ENCODE assay signal across 8 cellular contexts in genomic region chr22:30246962-30247376, GRCh38. TPM values are rescaled to one million over a fixed set of nuclear protein-coding genes. Genes with fewer than 3 reads are reported as not detected.
DNase-seq lines count a peak whose midpoint lies in the region; ATAC-seq, FAIRE-seq and TF ChIP-seq lines count a peak whose summit lies in the region.

No MANE protein-coding gene starts in this region.

- no peak for TF ChIP-seq EP300 in HepG2 (IDR thresholded peaks at IDR 0.05; ENCODE audit: low read depth in 2 of 2, low read length in 2 of 2)
- no peak for TF ChIP-seq EP300 in HepG2 (CRISPR knock-in tag; IDR thresholded peaks at IDR 0.05; ENCODE audit: borderline replicate concordance)

- no peaks in the 10 kb centered on the region for H4K20me1 ChIP-seq in HepG2 (ENCODE audit: insufficient read depth, low read length)

- WGBS in HepG2 (ENCODE audit: low lambda C conversion rate) = 39% methylated on average over 12 of the region's 13 CpGs
- WGBS in right lobe of liver (ENCODE audit: insufficient coverage, low coverage, low lambda C conversion rate, missing lambda C conversion rate) = 8% methylated on average over 8 of the region's 13 CpGs

- ATAC-seq in HepG2 = peak; percentile 15; the same call in 2 of the 3 replicates
- no peak for ATAC-seq in right lobe of liver
- no peak for ATAC-seq in lower lobe of right lung

- peak overlapping the region; percentile 1 for H3K27ac ChIP-seq in HepG2 (ENCODE audit: extremely low read length, insufficient read depth, low read length)
- no peak overlapping the region for H3K27ac ChIP-seq in right lobe of liver
- no peak overlapping the region for H3K27ac ChIP-seq in lower lobe of right lung

- peaks cover 11% of the 10 kb centered on the region for H3K27me3 Mint-ChIP-seq in activated naive CD8-positive, alpha-beta T cell treated with anti-CD3 and anti-CD28 coated beads for 36 hours
- H3K27me3 Mint-ChIP-seq in type B pancreatic cell = peaks cover 17% of the 10 kb centered on the region

- H3K36me3 ChIP-seq in HepG2 (replicated peaks in 1 of 2; ENCODE audit: control insufficient read depth in 1 of 2, insufficient read depth in 2 of 2, low read length in 2 of 2) (no peaks in the 10 kb centered on the region), right lobe of liver (no peaks in the 10 kb centered on the region), lower lobe of right lung (no peaks in the 10 kb centered on the region)

- H3K27me3 ChIP-seq in HepG2 (ENCODE audit: control insufficient read depth in 1 of 2, insufficient read depth in 2 of 2, low read length in 2 of 2) (no peaks in the 10 kb centered on the region), right lobe of liver (no peaks in the 10 kb centered on the region), lower lobe of right lung (ENCODE audit: low read depth) (peaks cover 25% of the 10 kb centered on the region)

- H3K9me3 ChIP-seq in HepG2 (ENCODE audit: low read length) (no peaks in the 10 kb centered on the region), right lobe of liver (no peaks in the 10 kb centered on the region), lower lobe of right lung (no peaks in the 10 kb centered on the region)

- no peaks in the 10 kb centered on the region for H3K9me3 Mint-ChIP-seq in activated naive CD8-positive, alpha-beta T cell treated with anti-CD3 and anti-CD28 coated beads for 36 hours
- no peaks in the 10 kb centered on the region for H3K9me3 Mint-ChIP-seq in type B pancreatic cell

- in situ Hi-C loops in HepG2 (cut with HindIII; ENCODE audit: extremely low pct_ligation_motif_present, low pct_unique_long_range_greater_than_20kb) = no loop called here

- no peak for TF ChIP-seq CTCF in HepG2 (CRISPR knock-in tag; IDR thresholded peaks at IDR 0.05)
- TF ChIP-seq CTCF in right lobe of liver (IDR thresholded peaks at IDR 0.05) = no peak
- no peak for TF ChIP-seq CTCF in lower lobe of right lung (IDR thresholded peaks at IDR 0.05)
- TF ChIP-seq CTCF in type B pancreatic cell (conservative IDR thresholded peaks at IDR 0.05) = no peak

- CTCF ChIA-PET in HepG2 (lab: Yijun Ruan, JAX; ENCODE audit: low intra/inter-chr PET ratio, low total read pairs) = no interaction called here

- H3K27ac Mint-ChIP-seq in activated naive CD8-positive, alpha-beta T cell treated with anti-CD3 and anti-CD28 coated beads for 36 hours = peak overlapping the region; percentile 90
- no peak overlapping the region for H3K27ac Mint-ChIP-seq in type B pancreatic cell

- H3K4me1 ChIP-seq in HepG2 (ENCODE audit: insufficient read depth, low read length) (peaks cover 63% of the 10 kb centered on the region), right lobe of liver (peaks cover 0 to 6% (median 0%) of the 10 kb centered on the region in 4 donors), lower lobe of right lung (peaks cover 20% of the 10 kb centered on the region)

- peak overlapping the region; percentile 44 for H3K9ac ChIP-seq in HepG2 (ENCODE audit: insufficient read depth, low read depth, low read length)

- peaks cover 59% of the 10 kb centered on the region for H3K4me1 Mint-ChIP-seq in activated naive CD8-positive, alpha-beta T cell treated with anti-CD3 and anti-CD28 coated beads for 36 hours
- H3K4me1 Mint-ChIP-seq in type B pancreatic cell (ENCODE audit: unreplicated experiment) = peaks cover 24% of the 10 kb centered on the region

- H3K4me3 Mint-ChIP-seq in activated naive CD8-positive, alpha-beta T cell treated with anti-CD3 and anti-CD28 coated beads for 36 hours = peak overlapping the region; percentile 86
- peak overlapping the region; percentile 85 for H3K4me3 Mint-ChIP-seq in type B pancreatic cell

- POLR2A ChIA-PET in HepG2 (lab: Yijun Ruan, JAX) = no interaction called here

- TF ChIP-seq RAD21 in HepG2 (CRISPR knock-in tag; IDR thresholded peaks at IDR 0.05) = no peak

- intact Hi-C loops in HepG2 (cut with micrococcal nuclease; ENCODE audit: unreplicated experiment) (no loop called here), right lobe of liver (cut with DNase I) (no loop called here), lower lobe of right lung (cut with DNase I) (no loop called here)

- no peak for FAIRE-seq in HepG2 (lab: Jason Lieb, UNC)

- no TSS peak for BruUV-seq in HepG2 (replicated peaks; lab: Mats Ljungman, UMichigan)

- H3K4me3 ChIP-seq in HepG2 (replicated peaks in 1 of 3; ENCODE audit: insufficient read depth in 1 of 3, low read depth in 2 of 3, low read length in 3 of 3) (peak overlapping the region; percentile 36 to 67 (median 56); a peak in 5 of 6 replicates), right lobe of liver (peak overlapping the region in 1 of 3 donors; percentile 47), lower lobe of right lung (peak overlapping the region; percentile 59)

- H3K36me3 Mint-ChIP-seq in activated naive CD8-positive, alpha-beta T cell treated with anti-CD3 and anti-CD28 coated beads for 36 hours = peaks cover 39% of the 10 kb centered on the region
- H3K36me3 Mint-ChIP-seq in type B pancreatic cell = no peaks in the 10 kb centered on the region

- H3K79me2 ChIP-seq in HepG2 (ENCODE audit: insufficient read depth, low read length) = no peaks in the 10 kb centered on the region

- TF ChIP-seq POLR2A in HepG2 (IDR thresholded peaks at IDR 0.05; ENCODE audit: insufficient read depth in 1 of 2, low read depth in 2 of 2, low read length in 2 of 2) (no peak), right lobe of liver (IDR thresholded peaks at IDR 0.05) (no peak)

- no peak for DNase-seq in HepG2 (ENCODE audit: low spot score)
- DNase-seq in right lobe of liver = no peak
- DNase-seq in activated naive CD8-positive, alpha-beta T cell treated with anti-CD3 and anti-CD28 coated beads for 36 hours = peak; percentile 53
- no peak for DNase-seq in lower lobe of right lung
- DNase-seq in type B pancreatic cell (ENCODE audit: extremely low spot score, unreplicated experiment) = no peak
- no peak for DNase-seq in DMS53 treated with DMSO at 0.1 percent for 48 hours (lab: John Stamatoyannopoulos, UW; ENCODE audit: unreplicated experiment)
- no peak for DNase-seq in effector CD8-positive, alpha-beta T cell (lab: John Stamatoyannopoulos, UW)
- no peak for DNase-seq in NCI-H2227 treated with DMSO at 0.1 percent for 48 hours (lab: John Stamatoyannopoulos, UW)

- H3K4me2 ChIP-seq in HepG2 (ENCODE audit: low read depth, low read length) = peak overlapping the region; percentile 74

- H2AFZ ChIP-seq in HepG2 (ENCODE audit: low read length) = no peak overlapping the region

RNA-seq across cellular contexts. Expression of gene LIF, which starts 0.4 kb away (rescaled TPM):
- 1.5 and 3.6 TPM in 2 replicates for total RNA-seq in HepG2 (2016; rRNA removed; fragmentation: Illumina TruSeq; extraction: Trizol)
- total RNA-seq in HepG2 (2016; cell fraction: cytosol; rRNA removed; fragmentation: Illumina TruSeq; extraction: Trizol; ENCODE audit: low read depth) = 0.53 and 1.6 TPM in 2 replicates
- 1.7 and 3.2 TPM in 2 replicates for total RNA-seq in HepG2 (2016; cell fraction: insoluble cytoplasmic fraction; rRNA removed; fragmentation: Illumina TruSeq; extraction: Trizol)
- total RNA-seq in HepG2 (2016; cell fraction: membrane; rRNA removed; fragmentation: Illumina TruSeq; extraction: Trizol) = 2.6 TPM in 2 replicates
- 5.2 and 5.5 TPM in 2 replicates for total RNA-seq in HepG2 (2016; cell fraction: nucleus; rRNA removed; fragmentation: Illumina TruSeq; extraction: Trizol)
- polyA plus RNA-seq in HepG2 (2011; rRNA removed) = 8.5 and 12.1 TPM in 2 replicates
- 3.0 and 4.2 TPM in 2 replicates for polyA plus RNA-seq in HepG2 (2011; cell fraction: cytosol; rRNA removed)
- 48.8 and 59.2 TPM in 2 replicates for polyA plus RNA-seq in HepG2 (2011; cell fraction: nucleus; rRNA removed)
- 1.4 and 5.2 TPM in 2 replicates for polyA plus RNA-seq in HepG2 (2012)
- 0.17 and 0.26 TPM in 2 replicates for polyA plus RNA-seq in HepG2 (2016; cell fraction: cytosol; fragmentation: Illumina TruSeq; extraction: Trizol; ENCODE audit: low read depth)
- 1.1 and 1.3 TPM in 2 replicates for polyA plus RNA-seq in HepG2 (2016; cell fraction: insoluble cytoplasmic fraction; fragmentation: Illumina TruSeq; extraction: Trizol; ENCODE audit: low read depth)
- polyA plus RNA-seq in HepG2 (2016; cell fraction: membrane; fragmentation: Illumina TruSeq; extraction: Trizol; ENCODE audit: low read depth) = 0.64 and 0.93 TPM in 2 replicates
- polyA plus RNA-seq in HepG2 (2016; cell fraction: nucleus; fragmentation: Illumina TruSeq; extraction: Trizol; ENCODE audit: insufficient read depth, low read depth) = 13.6 and 20.3 TPM in 2 replicates
- 11.5 and 35.1 TPM in 2 replicates for polyA minus RNA-seq in HepG2 (2011; rRNA and poly(A)+ RNA removed; ENCODE audit: low replicate concordance)
- 3.8 and 5.5 TPM in 2 replicates for polyA minus RNA-seq in HepG2 (2011; cell fraction: cytosol; rRNA and poly(A)+ RNA removed)
- polyA minus RNA-seq in HepG2 (2011; cell fraction: nucleus; rRNA and poly(A)+ RNA removed) = 4.1 and 7.1 TPM in 2 replicates
- total RNA-seq in right lobe of liver = 1 to 10 TPM in 3 of 6 experiments, under 1 TPM in 1, not detected in 2; 0.15 to 2.0 (median 1.6) TPM
- 100 to 1,000 TPM; 282 to 288 TPM for total RNA-seq in activated naive CD8-positive, alpha-beta T cell treated with anti-CD3 and anti-CD28 coated beads for 36 hours
- total RNA-seq in lower lobe of right lung = 3.1 TPM
- total RNA-seq in type B pancreatic cell (ENCODE audit: low replicate concordance) = 3.8 and 9.8 TPM in 2 replicates

RNA-seq across cellular contexts. Expression of gene OSM, which starts 19.7 kb away (rescaled TPM):
- total RNA-seq in HepG2 (2016; rRNA removed; fragmentation: Illumina TruSeq; extraction: Trizol) (not detected in 2 replicates), right lobe of liver (under 1 TPM in 4 of 6 experiments, not detected in 2; 0.10 to 0.75 (median 0.19) TPM), lower lobe of right lung (1.1 TPM), type B pancreatic cell (ENCODE audit: low replicate concordance) (not detected in 2 replicates)
- total RNA-seq in HepG2 (2016; cell fraction: cytosol; rRNA removed; fragmentation: Illumina TruSeq; extraction: Trizol; ENCODE audit: low read depth) = not detected in 2 replicates
- total RNA-seq in HepG2 (2016; cell fraction: insoluble cytoplasmic fraction; rRNA removed; fragmentation: Illumina TruSeq; extraction: Trizol) = not detected in 2 replicates
- not detected in 2 replicates for total RNA-seq in HepG2 (2016; cell fraction: membrane; rRNA removed; fragmentation: Illumina TruSeq; extraction: Trizol)
- not detected in 2 replicates for total RNA-seq in HepG2 (2016; cell fraction: nucleus; rRNA removed; fragmentation: Illumina TruSeq; extraction: Trizol)
- 0.07 TPM in 1 of 2 replicates, not detected in the other for polyA plus RNA-seq in HepG2 (2011; rRNA removed)
- 0.05 TPM in 1 of 2 replicates, not detected in the other for polyA plus RNA-seq in HepG2 (2011; cell fraction: cytosol; rRNA removed)
- not detected in 2 replicates for polyA plus RNA-seq in HepG2 (2011; cell fraction: nucleus; rRNA removed)
- 0.07 TPM in 1 of 2 replicates, not detected in the other for polyA plus RNA-seq in HepG2 (2012)
- polyA plus RNA-seq in HepG2 (2016; cell fraction: cytosol; fragmentation: Illumina TruSeq; extraction: Trizol; ENCODE audit: low read depth) = not detected in 2 replicates
- not detected in 2 replicates for polyA plus RNA-seq in HepG2 (2016; cell fraction: insoluble cytoplasmic fraction; fragmentation: Illumina TruSeq; extraction: Trizol; ENCODE audit: low read depth)
- polyA plus RNA-seq in HepG2 (2016; cell fraction: membrane; fragmentation: Illumina TruSeq; extraction: Trizol; ENCODE audit: low read depth) = not detected in 2 replicates
- polyA plus RNA-seq in HepG2 (2016; cell fraction: nucleus; fragmentation: Illumina TruSeq; extraction: Trizol; ENCODE audit: insufficient read depth, low read depth) = not detected in 2 replicates
- polyA minus RNA-seq in HepG2 (2011; rRNA and poly(A)+ RNA removed; ENCODE audit: low replicate concordance) = not detected in 2 replicates
- not detected in 2 replicates for polyA minus RNA-seq in HepG2 (2011; cell fraction: cytosol; rRNA and poly(A)+ RNA removed)
- not detected in 2 replicates for polyA minus RNA-seq in HepG2 (2011; cell fraction: nucleus; rRNA and poly(A)+ RNA removed)
- 10 to 100 TPM; 47.9 to 50.7 TPM for total RNA-seq in activated naive CD8-positive, alpha-beta T cell treated with anti-CD3 and anti-CD28 coated beads for 36 hours

RNA-seq across cellular contexts. Expression of gene CASTOR1, which starts 42.3 kb away (rescaled TPM):
- total RNA-seq in HepG2 (2016; rRNA removed; fragmentation: Illumina TruSeq; extraction: Trizol) (1.1 and 2.6 TPM in 2 replicates), right lobe of liver (1 to 10 TPM in 5 of 6 experiments, under 1 TPM in 1; 0.86 to 8.6 (median 4.0) TPM), lower lobe of right lung (16.2 TPM), type B pancreatic cell (ENCODE audit: low replicate concordance) (11.4 TPM in 2 replicates)
- total RNA-seq in HepG2 (2016; cell fraction: cytosol; rRNA removed; fragmentation: Illumina TruSeq; extraction: Trizol; ENCODE audit: low read depth) = 0.81 and 0.88 TPM in 2 replicates
- 0.70 and 1.2 TPM in 2 replicates for total RNA-seq in HepG2 (2016; cell fraction: insoluble cytoplasmic fraction; rRNA removed; fragmentation: Illumina TruSeq; extraction: Trizol)
- total RNA-seq in HepG2 (2016; cell fraction: membrane; rRNA removed; fragmentation: Illumina TruSeq; extraction: Trizol) = 2.4 and 2.9 TPM in 2 replicates
- 1.6 and 2.3 TPM in 2 replicates for total RNA-seq in HepG2 (2016; cell fraction: nucleus; rRNA removed; fragmentation: Illumina TruSeq; extraction: Trizol)
- polyA plus RNA-seq in HepG2 (2011; rRNA removed) = 4.4 and 6.2 TPM in 2 replicates
- polyA plus RNA-seq in HepG2 (2011; cell fraction: cytosol; rRNA removed) = 2.6 and 3.9 TPM in 2 replicates
- 14.3 and 18.8 TPM in 2 replicates for polyA plus RNA-seq in HepG2 (2011; cell fraction: nucleus; rRNA removed)
- polyA plus RNA-seq in HepG2 (2012) = 2.3 and 2.7 TPM in 2 replicates
- polyA plus RNA-seq in HepG2 (2016; cell fraction: cytosol; fragmentation: Illumina TruSeq; extraction: Trizol; ENCODE audit: low read depth) = 0.41 and 0.72 TPM in 2 replicates
- 0.73 and 1.3 TPM in 2 replicates for polyA plus RNA-seq in HepG2 (2016; cell fraction: insoluble cytoplasmic fraction; fragmentation: Illumina TruSeq; extraction: Trizol; ENCODE audit: low read depth)
- polyA plus RNA-seq in HepG2 (2016; cell fraction: membrane; fragmentation: Illumina TruSeq; extraction: Trizol; ENCODE audit: low read depth) = 0.99 and 1.3 TPM in 2 replicates
- polyA plus RNA-seq in HepG2 (2016; cell fraction: nucleus; fragmentation: Illumina TruSeq; extraction: Trizol; ENCODE audit: insufficient read depth, low read depth) = 2.4 TPM in 1 of 2 replicates, not detected in the other
- 1.4 and 5.7 TPM in 2 replicates for polyA minus RNA-seq in HepG2 (2011; rRNA and poly(A)+ RNA removed; ENCODE audit: low replicate concordance)
- polyA minus RNA-seq in HepG2 (2011; cell fraction: cytosol; rRNA and poly(A)+ RNA removed) = 0.97 and 1.6 TPM in 2 replicates
- polyA minus RNA-seq in HepG2 (2011; cell fraction: nucleus; rRNA and poly(A)+ RNA removed) = 2.3 and 2.9 TPM in 2 replicates
- 1 to 10 TPM; 2.8 to 3.5 TPM for total RNA-seq in activated naive CD8-positive, alpha-beta T cell treated with anti-CD3 and anti-CD28 coated beads for 36 hours

Comparison
In these comparisons a context has a peak if more than half of its experiments do, and no peak if none do; other contexts are left out.
1. RNA of gene LIF, which starts 0.4 kb away (total RNA-seq): 282 to 288 TPM in activated naive CD8-positive, alpha-beta T cell treated with anti-CD3 and anti-CD28 coated beads for 36 hours; 3.8 to 9.8 TPM in type B pancreatic cell, 0.53 to 5.5 TPM in HepG2, 3.1 TPM in lower lobe of right lung (single experiment) and 0.15 to 2.0 TPM in right lobe of liver; every median in the first group is over 10 times any median in the second.
2. RNA of gene OSM, which starts 19.7 kb away (total RNA-seq): 47.9 to 50.7 TPM in activated naive CD8-positive, alpha-beta T cell treated with anti-CD3 and anti-CD28 coated beads for 36 hours; 1.1 TPM in lower lobe of right lung (single experiment), 0.10 to 0.75 TPM in right lobe of liver, not detected in HepG2 and not detected in type B pancreatic cell; every median in the first group is over 10 times any median in the second.